8 cellular contexts compared by ENCODE assay signal in the genomic region with DNA sequence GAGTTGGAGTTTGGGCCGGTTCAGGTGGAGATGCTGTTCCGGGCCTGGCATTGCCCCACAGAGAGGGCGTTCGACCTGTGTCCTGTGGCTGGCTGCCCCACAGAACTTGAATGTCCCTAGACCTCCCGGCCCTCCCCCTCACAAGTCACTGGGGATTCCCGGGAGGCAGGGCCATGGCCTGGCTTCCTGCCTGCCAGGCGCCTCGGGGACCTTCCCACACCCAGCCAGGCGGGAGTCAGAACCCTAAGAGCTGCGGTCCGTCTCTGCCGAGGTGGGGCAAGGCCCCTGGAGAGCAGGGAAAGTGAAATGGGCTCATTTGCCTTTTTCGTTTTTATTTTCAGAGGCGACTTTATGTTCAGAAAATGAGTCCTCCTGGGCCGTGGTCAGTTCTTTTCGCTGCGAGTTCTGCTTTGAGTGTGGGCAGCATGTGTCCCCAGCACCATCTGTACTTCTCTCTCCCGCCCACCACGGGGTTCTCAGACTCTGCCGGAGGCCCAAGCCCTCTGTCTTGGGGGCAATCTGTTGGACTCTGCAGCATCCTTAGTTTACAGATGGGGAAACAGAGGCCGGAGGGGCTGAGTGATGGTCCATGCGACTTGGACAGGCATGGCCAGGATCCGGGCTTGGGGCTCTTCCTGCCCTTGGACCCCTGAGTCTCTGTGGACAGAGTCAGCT. TPM values are rescaled to one million over a fixed set of nuclear protein-coding genes. Genes with fewer than 3 reads are reported as not detected.
DNase-seq lines count a peak whose midpoint lies in the region; ATAC-seq and TF ChIP-seq lines count a peak whose summit lies in the region.

No MANE protein-coding gene starts in this region.

- TF ChIP-seq CTCF in osteocyte (IDR thresholded peaks at IDR 0.05) = no peak

- H3K27me3 Mint-ChIP-seq in osteocyte (ENCODE audit: unreplicated experiment) = no peaks in the 10 kb centered on the region

- peaks cover 16% of the 10 kb centered on the region for H3K36me3 Mint-ChIP-seq in osteocyte (ENCODE audit: unreplicated experiment)

- DNase-seq in A172 (ENCODE audit: low spot score) (peak; percentile 68), astrocyte of the hippocampus (ENCODE audit: low read depth, low spot score) (peak; percentile 72), osteocyte (ENCODE audit: extremely low spot score, unreplicated experiment) (no peak), ACHN (no peak), hippocampal formation (lab: John Stamatoyannopoulos, UW) (no peak), GOT3 (lab: John Stamatoyannopoulos, UW) (no peak)

- ATAC-seq in HG03521 (IDR thresholded peaks at IDR 0.05; ENCODE audit: unreplicated experiment) = peak; percentile 25

- H3K27ac Mint-ChIP-seq in osteocyte (ENCODE audit: unreplicated experiment) = peak overlapping the region; percentile 76

- no peaks in the 10 kb centered on the region for H3K9me3 Mint-ChIP-seq in osteocyte (ENCODE audit: unreplicated experiment)

- peak; percentile 42 for TF ChIP-seq POLR2A in GM19099 (IDR thresholded peaks at IDR 0.05; ENCODE audit: extremely low read depth, insufficient read length, low read depth)

- in situ Hi-C loops in ACHN (cut with HindIII; ENCODE audit: low pct_ligation_motif_present, low pct_unique_long_range_greater_than_20kb, low sequenced_read_pairs) = no loop called here

- H3K4me1 Mint-ChIP-seq in osteocyte (ENCODE audit: unreplicated experiment) = peaks cover 44% of the 10 kb centered on the region

- no peak overlapping the region for H3K4me3 Mint-ChIP-seq in osteocyte (ENCODE audit: unreplicated experiment)

RNA-seq across cellular contexts. Expression of a gene that starts 8.5 kb away (rescaled TPM):
- total RNA-seq in A172 (2014; rRNA removed; shearing (Covaris generic)) = 41.4 and 53.5 TPM in 2 replicates
- total RNA-seq in osteocyte = 17.8 and 18.8 TPM in 2 replicates

RNA-seq across cellular contexts. Expression of a gene that starts 48.7 kb away (rescaled TPM):
- total RNA-seq in A172 (2014; rRNA removed; shearing (Covaris generic)) = 42.8 and 56.5 TPM in 2 replicates
- total RNA-seq in osteocyte = 24.3 and 24.7 TPM in 2 replicates

Comparison
In these comparisons a context has a peak if more than half of its experiments do, and no peak if none do; other contexts are left out.
1. DNase-seq: peak in A172 (single experiment) and astrocyte of the hippocampus (single experiment); none in osteocyte (single experiment), ACHN (single experiment), hippocampal formation (0 of 2) and GOT3 (single experiment).